ENCODE assay signal across 1 cellular context in genomic region chr1:18907021-18907913, GRCh38.
TF ChIP-seq lines count a peak whose summit lies in the region.

No MANE protein-coding gene starts in this region.

TF ChIP-seq in HepG2, 621 proteins besides CTCF, POLR2A, EP300 and RAD21 (continued from another document):
- no peak for TF ChIP-seq THAP7 (CRISPR knock-in tag; IDR thresholded peaks at IDR 0.05)
- no peak for TF ChIP-seq STAT5B (CRISPR knock-in tag; IDR thresholded peaks at IDR 0.05)
- TF ChIP-seq ZBTB33 (CRISPR knock-in tag; IDR thresholded peaks at IDR 0.05) = 0 out of 2 replicates have a peak, but pooled peaks have one; percentile 15
- TF ChIP-seq ZNF317 (CRISPR knock-in tag; IDR thresholded peaks at IDR 0.05) = no peak
- TF ChIP-seq ZBTB10 (CRISPR knock-in tag; IDR thresholded peaks at IDR 0.05; ENCODE audit: borderline replicate concordance) = no peak
- no peak for TF ChIP-seq TBX2 (CRISPR knock-in tag; IDR thresholded peaks at IDR 0.05; ENCODE audit: borderline replicate concordance)
- no peak for TF ChIP-seq ZNF207 (IDR thresholded peaks at IDR 0.05; ENCODE audit: borderline replicate concordance)
- TF ChIP-seq ZNF619 (CRISPR knock-in tag; IDR thresholded peaks at IDR 0.05) = no peak
- TF ChIP-seq ZNF761 (CRISPR knock-in tag; conservative IDR thresholded peaks at IDR 0.05) = no peak
- TF ChIP-seq ZBTB38 (CRISPR knock-in tag; IDR thresholded peaks at IDR 0.05) = peak; percentile 92; the same call in 1 of the 2 replicates
- TF ChIP-seq ZNF550 (CRISPR knock-in tag; IDR thresholded peaks at IDR 0.05; ENCODE audit: borderline replicate concordance) = no peak
- peak; percentile 34 for TF ChIP-seq XRCC5 (optimal IDR thresholded peaks at IDR 0.05; ENCODE audit: low read length)
- TF ChIP-seq ZBTB25 (CRISPR knock-in tag; IDR thresholded peaks at IDR 0.05) = 0 out of 2 replicates have a peak, but pooled peaks have one; percentile 26
- peak; percentile 27 for TF ChIP-seq YY1 (IDR thresholded peaks at IDR 0.05; ENCODE audit: insufficient read depth, insufficient replicate concordance, low read depth, low read length)
- no peak for TF ChIP-seq RFXANK (CRISPR knock-in tag; IDR thresholded peaks at IDR 0.05)
- no peak for TF ChIP-seq HDAC6 (IDR thresholded peaks at IDR 0.05; ENCODE audit: low read depth, low read length)
- no peak for TF ChIP-seq ATF7-NPFF (CRISPR knock-in tag; IDR thresholded peaks at IDR 0.05; ENCODE audit: low read depth)
- 0 out of 2 replicates have a peak, but pooled peaks have one; percentile 22 for TF ChIP-seq THRA (CRISPR knock-in tag; IDR thresholded peaks at IDR 0.05; ENCODE audit: borderline replicate concordance)
- no peak for TF ChIP-seq IKZF1 (IDR thresholded peaks at IDR 0.05)
- peak; percentile 58 for TF ChIP-seq STAG1 (CRISPR knock-in tag; IDR thresholded peaks at IDR 0.05)
- peak; percentile 30; the same call in 1 of the 2 replicates for TF ChIP-seq ZNF687 (CRISPR knock-in tag; IDR thresholded peaks at IDR 0.05)
- TF ChIP-seq SMC3 (IDR thresholded peaks at IDR 0.05; ENCODE audit: low read length) = peak; percentile 25; the same call in 1 of the 2 replicates
- no peak for TF ChIP-seq SALL2 (CRISPR knock-in tag; IDR thresholded peaks at IDR 0.05)
